Comparison of ENCODE assay signal across 8 cellular contexts in the genomic region with DNA sequence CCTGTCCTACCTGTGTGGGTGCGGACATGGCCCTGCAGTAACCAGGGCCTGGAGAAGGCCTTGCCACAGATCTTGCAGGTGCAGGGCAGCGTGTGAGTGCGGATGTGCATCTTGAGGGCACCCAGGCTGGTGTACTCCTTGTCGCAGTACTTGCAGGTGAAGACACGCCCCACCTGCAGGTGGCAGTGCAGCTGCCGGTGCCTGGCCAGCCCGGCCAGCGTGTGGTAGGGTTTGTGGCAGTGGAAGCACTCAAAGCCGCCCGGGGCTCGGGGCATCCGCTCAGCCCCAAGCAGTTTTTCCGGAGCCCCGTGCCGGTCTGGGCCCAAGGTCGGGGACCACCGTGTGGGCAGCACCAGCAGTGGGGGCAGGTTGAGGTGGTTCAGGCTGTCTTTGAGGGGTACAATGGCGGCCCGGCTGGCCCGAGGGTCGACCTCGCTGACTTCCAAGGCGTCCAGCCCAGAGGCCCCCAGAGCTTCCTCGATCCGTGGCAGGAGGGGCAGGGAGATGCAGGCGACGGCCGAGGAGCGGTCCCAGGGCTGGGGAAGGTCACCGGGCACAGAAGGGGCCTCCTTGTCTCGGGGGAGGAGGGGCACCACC. TPM values are rescaled to one million over a fixed set of nuclear protein-coding genes. Genes with fewer than 3 reads are reported as not detected.
DNase-seq lines count a peak whose midpoint lies in the region; ATAC-seq and TF ChIP-seq lines count a peak whose summit lies in the region.

No MANE protein-coding gene starts in this region.

- H3K27ac Mint-ChIP-seq in activated naive CD4-positive, alpha-beta T cell treated with anti-CD3 and anti-CD28 coated beads, Interleukin-2, amount 10 ng/mL, durations not matched to agents 7 days and 5 days, result peak overlapping the region; percentile 95

- H3K36me3 Mint-ChIP-seq in activated naive CD4-positive, alpha-beta T cell treated with anti-CD3 and anti-CD28 coated beads, Interleukin-2, amount 10 ng/mL, durations not matched to agents 7 days and 5 days, result peaks cover 34% of the 10 kb centered on the region

- peak overlapping the region; percentile 3; the same call in 1 of the 2 replicates for H3K9ac ChIP-seq in KMS-11
- H3K9ac ChIP-seq in liver (ENCODE audit: low read depth in 1 of 2, low read length in 2 of 2), result no peak overlapping the region

- H3K4me3 Mint-ChIP-seq in activated naive CD4-positive, alpha-beta T cell treated with anti-CD3 and anti-CD28 coated beads, Interleukin-2, amount 10 ng/mL, durations not matched to agents 7 days and 5 days, result peak overlapping the region; percentile 69

- H2AFZ ChIP-seq in KMS-11 (ENCODE audit: low read depth), result peak overlapping the region; percentile 42

- peak; percentile 72 for DNase-seq in activated naive CD4-positive, alpha-beta T cell treated with anti-CD3 and anti-CD28 coated beads, Interleukin-2, amount 10 ng/mL, durations not matched to agents 7 days and 5 days
- DNase-seq in testis, result no peak

- peak; percentile 66; the same call in 1 of the 2 replicates for TF ChIP-seq CTCF in KMS-11 (conservative IDR thresholded peaks at IDR 0.05; ENCODE audit: low read depth, low read length)
- TF ChIP-seq CTCF in liver (IDR thresholded peaks at IDR 0.05; ENCODE audit: low read depth, low read length, missing input control), result peak; percentile 38
- TF ChIP-seq CTCF in testis (IDR thresholded peaks at IDR 0.05), result no peak

- no peak overlapping the region for H3K4me3 ChIP-seq in KMS-11 (IDR thresholded peaks at IDR 0.05; ENCODE audit: insufficient read depth, low read depth, low read length)
- no peak overlapping the region for H3K4me3 ChIP-seq in liver (ENCODE audit: low read depth in 1 of 3, low read length in 3 of 3)
- no peak overlapping the region for H3K4me3 ChIP-seq in testis

- H3K27ac ChIP-seq in KMS-11 (peak overlapping the region; percentile 17; the same call in 1 of the 2 replicates), liver (ENCODE audit: low read depth in 1 of 2, low read length in 2 of 2) (no peak overlapping the region), testis (no peak overlapping the region)

- peak overlapping the region; percentile 73 for H3K4me2 ChIP-seq in KMS-11

- CTCF ChIA-PET in activated naive CD4-positive, alpha-beta T cell treated with anti-CD3 and anti-CD28 coated beads, Interleukin-2, amount 10 ng/mL, durations not matched to agents 7 days and 5 days (lab: Charles Lee), result interaction anchor here (1.0 to 1.3 kb wide), 5 partner anchors 10 to 100 kb away, joined by 3 to 8 read pairs (median 5); no protein-coding TSS in a partner anchor

- peaks cover 46% of the 10 kb centered on the region for H3K4me1 Mint-ChIP-seq in activated naive CD4-positive, alpha-beta T cell treated with anti-CD3 and anti-CD28 coated beads, Interleukin-2, amount 10 ng/mL, durations not matched to agents 7 days and 5 days

- H3K27me3 ChIP-seq in KMS-11 (ENCODE audit: insufficient read depth, low read depth) (no peaks in the 10 kb centered on the region; the same call in 1 of the 2 replicates), liver (ENCODE audit: control insufficient read depth in 4 of 4, insufficient read depth in 4 of 4, low read length in 3 of 4) (no peaks in the 10 kb centered on the region), testis (no peaks in the 10 kb centered on the region)

- no peaks in the 10 kb centered on the region for H4K20me1 ChIP-seq in KMS-11 (ENCODE audit: insufficient read depth)

- H3K4me1 ChIP-seq in KMS-11 (ENCODE audit: low read depth, poor library complexity, severe bottlenecking) (peaks cover 56% of the 10 kb centered on the region), liver (ENCODE audit: control insufficient read depth in 4 of 4, insufficient read depth in 4 of 4, low read length in 3 of 4) (peaks cover 7 to 21% (median 9%) of the 10 kb centered on the region in 4 donors), testis (peaks cover 8% of the 10 kb centered on the region)

- peak in 1 of 2 donors; percentile 69 for TF ChIP-seq RAD21 in liver (IDR thresholded peaks at IDR 0.05)

- intact Hi-C loops in testis (cut with DNase I; ENCODE audit: low total_unique reads), result no loop called here

- no peaks in the 10 kb centered on the region for H3K9me3 Mint-ChIP-seq in activated naive CD4-positive, alpha-beta T cell treated with anti-CD3 and anti-CD28 coated beads, Interleukin-2, amount 10 ng/mL, durations not matched to agents 7 days and 5 days

- ATAC-seq in GM19463 (IDR thresholded peaks at IDR 0.05; ENCODE audit: unreplicated experiment) (no peak), HG03108 (IDR thresholded peaks at IDR 0.05; ENCODE audit: unreplicated experiment) (no peak), HG02642 (IDR thresholded peaks at IDR 0.05; ENCODE audit: poor library complexity, unreplicated experiment) (no peak)

- peak; percentile 38 for TF ChIP-seq POLR2A in GM15510 (IDR thresholded peaks at IDR 0.05; ENCODE audit: borderline replicate concordance, extremely low read depth, insufficient read length)
- no peak for TF ChIP-seq POLR2A in testis (IDR thresholded peaks at IDR 0.05)

- 59% methylated on average over 31 of the region's 31 CpGs for WGBS in liver
- 50 to 56% methylated on average over 5 to 29 of the region's 31 CpGs for WGBS in testis, 2 donors

- H3K27me3 Mint-ChIP-seq in activated naive CD4-positive, alpha-beta T cell treated with anti-CD3 and anti-CD28 coated beads, Interleukin-2, amount 10 ng/mL, durations not matched to agents 7 days and 5 days, result no peaks in the 10 kb centered on the region

- H3K36me3 ChIP-seq in KMS-11 (ENCODE audit: insufficient read depth) (no peaks in the 10 kb centered on the region), liver (ENCODE audit: control insufficient read depth in 4 of 4, insufficient read depth in 3 of 4, low read depth in 1 of 4, low read length in 3 of 4) (no peaks in the 10 kb centered on the region), testis (ENCODE audit: low read depth, missing control alignments) (no peaks in the 10 kb centered on the region)

- H3K9me3 ChIP-seq in liver (ENCODE audit: control insufficient read depth in 4 of 4, low read length in 3 of 4) (no peaks in the 10 kb centered on the region), testis (no peaks in the 10 kb centered on the region)

- H3K79me2 ChIP-seq in KMS-11 (ENCODE audit: insufficient read depth, low read depth), result no peaks in the 10 kb centered on the region

TF ChIP-seq in liver, 16 proteins besides CTCF, POLR2A, EP300 and RAD21:
- no peak for TF ChIP-seq FOXA2 (IDR thresholded peaks at IDR 0.05)
- TF ChIP-seq, protein P1, sequence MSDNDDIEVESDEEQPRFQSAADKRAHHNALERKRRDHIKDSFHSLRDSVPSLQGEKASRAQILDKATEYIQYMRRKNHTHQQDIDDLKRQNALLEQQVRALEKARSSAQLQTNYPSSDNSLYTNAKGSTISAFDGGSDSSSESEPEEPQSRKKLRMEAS (IDR thresholded peaks at IDR 0.05), result no peak
- TF ChIP-seq, protein P2, sequence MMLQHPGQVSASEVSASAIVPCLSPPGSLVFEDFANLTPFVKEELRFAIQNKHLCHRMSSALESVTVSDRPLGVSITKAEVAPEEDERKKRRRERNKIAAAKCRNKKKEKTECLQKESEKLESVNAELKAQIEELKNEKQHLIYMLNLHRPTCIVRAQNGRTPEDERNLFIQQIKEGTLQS (IDR thresholded peaks at IDR 0.05), result no peak
- no peak for TF ChIP-seq RXRA (IDR thresholded peaks at IDR 0.05)
- TF ChIP-seq, protein P3, sequence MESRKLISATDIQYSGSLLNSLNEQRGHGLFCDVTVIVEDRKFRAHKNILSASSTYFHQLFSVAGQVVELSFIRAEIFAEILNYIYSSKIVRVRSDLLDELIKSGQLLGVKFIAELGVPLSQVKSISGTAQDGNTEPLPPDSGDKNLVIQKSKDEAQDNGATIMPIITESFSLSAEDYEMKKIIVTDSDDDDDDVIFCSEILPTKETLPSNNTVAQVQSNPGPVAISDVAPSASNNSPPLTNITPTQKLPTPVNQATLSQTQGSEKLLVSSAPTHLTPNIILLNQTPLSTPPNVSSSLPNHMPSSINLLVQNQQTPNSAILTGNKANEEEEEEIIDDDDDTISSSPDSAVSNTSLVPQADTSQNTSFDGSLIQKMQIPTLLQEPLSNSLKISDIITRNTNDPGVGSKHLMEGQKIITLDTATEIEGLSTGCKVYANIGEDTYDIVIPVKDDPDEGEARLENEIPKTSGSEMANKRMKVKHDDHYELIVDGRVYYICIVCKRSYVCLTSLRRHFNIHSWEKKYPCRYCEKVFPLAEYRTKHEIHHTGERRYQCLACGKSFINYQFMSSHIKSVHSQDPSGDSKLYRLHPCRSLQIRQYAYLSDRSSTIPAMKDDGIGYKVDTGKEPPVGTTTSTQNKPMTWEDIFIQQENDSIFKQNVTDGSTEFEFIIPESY (IDR thresholded peaks at IDR 0.05), result no peak

RNA-seq across cellular contexts. Expression of a gene that starts 5.1 kb away (rescaled TPM):
- total RNA-seq in liver (under 1 TPM; 0.05 to 0.17 TPM), testis (1 to 10 TPM; 2.5 to 3.0 TPM)
- polyA plus RNA-seq in liver (under 1 TPM; 0.24 to 0.48 TPM), testis (ENCODE audit: insufficient read depth, low read depth, low replicate concordance) (1.3 TPM)

RNA-seq across cellular contexts. Expression of a gene that starts 18.3 kb away (rescaled TPM):
- 10 to 100 TPM; 73.4 to 99.2 TPM for total RNA-seq in liver
- polyA plus RNA-seq in liver, result 10 to 100 TPM; 21.7 to 76.0 TPM
- 10 to 100 TPM; 46.6 to 56.1 TPM for total RNA-seq in testis
- 100 TPM for polyA plus RNA-seq in testis (ENCODE audit: insufficient read depth, low read depth, low replicate concordance)

RNA-seq across cellular contexts. Expression of a gene that starts 25.0 kb away (rescaled TPM):
- total RNA-seq in liver (1 to 10 TPM; 7.9 to 9.1 TPM), testis (10 to 100 TPM; 37.4 to 41.3 TPM)
- polyA plus RNA-seq in liver (1 to 10 TPM; 6.5 to 7.3 TPM), testis (ENCODE audit: insufficient read depth, low read depth, low replicate concordance) (18.3 TPM)

RNA-seq across cellular contexts. Expression of a gene that starts 25.1 kb away (rescaled TPM):
- total RNA-seq in liver (1 to 10 TPM; 7.0 to 8.5 TPM), testis (10 to 100 TPM; 24.8 to 25.4 TPM)
- polyA plus RNA-seq in liver (1 to 10 TPM; 7.2 to 7.7 TPM), testis (ENCODE audit: insufficient read depth, low read depth, low replicate concordance) (19.8 TPM)

RNA-seq across cellular contexts. Expression of a gene that starts 30.3 kb away (rescaled TPM):
- total RNA-seq in liver (100 to 1,000 TPM in 1 of 2 donors, 10 to 100 TPM in 1; 45.8 to 217 TPM), testis (10 to 100 TPM; 11.7 to 34.9 TPM)
- polyA plus RNA-seq in liver (10 to 100 TPM; 39.0 to 59.5 TPM), testis (ENCODE audit: insufficient read depth, low read depth, low replicate concordance) (40.0 TPM)

Comparison
In these comparisons a context has a peak if more than half of its experiments do, and no peak if none do; other contexts are left out.
1. CTCF ChIP-seq: peak in KMS-11 (single experiment) and liver (single experiment); none in testis (0 of 3).